ENCODE assay signal across 23 cellular contexts in genomic region chr19:20244356-20244755, GRCh38.
A peak's percentile ranks its signal among the peaks of the same experiment; 100 is the strongest.
DNase-seq lines count a peak whose midpoint lies in the region; ATAC-seq lines count a peak whose summit lies in the region.
"Had no signal": no experiment of that assay in that cellular context is flagged by ENCODE, and none has a peak within 500 bp of the region (broad histone marks: within the 10 kb centered on the region; RNA-seq: fewer than 3 reads in every experiment).

No MANE protein-coding gene starts in this region.

- no peak overlapping the region for H3K27ac Mint-ChIP-seq in activated CD4-positive, alpha-beta T cell treated with anti-CD3 and anti-CD28 coated beads for 36 hours
- peak overlapping the region in 4 of 7 donors; percentile 48 to 85 (median 68) for H3K27ac Mint-ChIP-seq in CD4-positive, alpha-beta memory T cell
- H3K27ac Mint-ChIP-seq in T-cell, result peak overlapping the region in 1 of 2 donors; percentile 28
- H3K27ac Mint-ChIP-seq in immature natural killer cell, result peak overlapping the region; percentile 68 to 91 (median 78)
- H3K27ac Mint-ChIP-seq: CD4-positive, alpha-beta T cell; mesothelial cell of epicardium; naive thymus-derived CD8-positive, alpha-beta T cell had no signal

- peak; percentile 80 for ATAC-seq in activated CD4-positive, alpha-beta T cell treated with anti-CD3 and anti-CD28 coated beads for 36 hours
- ATAC-seq in T-cell (replicated peaks in 1 of 4), result peak in 1 of 4 experiments; percentile 50
- ATAC-seq: naive thymus-derived CD8-positive, alpha-beta T cell had no signal

- peaks cover 3% of the 10 kb centered on the region for H3K4me1 ChIP-seq in CD4-positive, alpha-beta memory T cell (ENCODE audit: insufficient read depth, low read length)
- peaks cover 8 to 11% of the 10 kb centered on the region in 2 experiments for H3K4me1 ChIP-seq in trophoblast cell (ENCODE audit: control insufficient read depth in 1 of 2, insufficient read depth in 2 of 2, low read length in 2 of 2)
- H3K4me1 ChIP-seq: left ventricle myocardium inferior, SJSA1 had no signal

- H3K4me3 ChIP-seq in CD4-positive, alpha-beta memory T cell (ENCODE audit: low read length in 2 of 2), result peak overlapping the region; percentile 11 to 37
- H3K4me3 ChIP-seq in trophoblast cell (ENCODE audit: low read depth, low read length), result no peak overlapping the region
- H3K4me3 ChIP-seq: left ventricle myocardium inferior, SJSA1 had no signal

- H3K23ac ChIP-seq in trophoblast cell (ENCODE audit: low read length), result no peak overlapping the region

- H4K91ac ChIP-seq in trophoblast cell (ENCODE audit: low read depth, low read length), result no peak overlapping the region

- H2AFZ ChIP-seq in trophoblast cell (ENCODE audit: insufficient read depth, low read length, poor library complexity), result no peak overlapping the region

- POLR2A ChIA-PET in activated CD4-positive, alpha-beta T cell treated with anti-CD3 and anti-CD28 coated beads for 36 hours (lab: Charles Lee), result no interaction called here
- POLR2A ChIA-PET in CD4-positive, alpha-beta memory T cell (lab: Charles Lee; ENCODE audit: partially characterized antibody), result no interaction called here
- POLR2A ChIA-PET in T-cell (lab: Charles Lee), result no interaction called here

- H3K9me3 Mint-ChIP-seq in activated CD4-positive, alpha-beta T cell treated with anti-CD3 and anti-CD28 coated beads for 36 hours (ENCODE audit: low read depth), result no peaks in the 10 kb centered on the region
- no peaks in the 10 kb centered on the region for H3K9me3 Mint-ChIP-seq in CD4-positive, alpha-beta memory T cell
- H3K9me3 Mint-ChIP-seq in T-cell (no peaks in the 10 kb centered on the region), immature natural killer cell (peaks cover 0 to 3% (median 0%) of the 10 kb centered on the region in 6 donors)
- H3K9me3 Mint-ChIP-seq: CD4-positive, alpha-beta T cell; mesothelial cell of epicardium; naive thymus-derived CD8-positive, alpha-beta T cell had no signal

- H3K4ac ChIP-seq in trophoblast cell (ENCODE audit: low read depth, low read length), result no peak overlapping the region

- CTCF ChIA-PET in activated CD4-positive, alpha-beta T cell treated with anti-CD3 and anti-CD28 coated beads for 36 hours (lab: Charles Lee), result no interaction called here
- CTCF ChIA-PET in CD4-positive, alpha-beta memory T cell (lab: Charles Lee; ENCODE audit: partially characterized antibody), result no interaction called here
- CTCF ChIA-PET in T-cell (lab: Charles Lee), result no interaction called here

- H3K27me3 ChIP-seq in CD4-positive, alpha-beta memory T cell (ENCODE audit: insufficient read depth, low read length), result no peaks in the 10 kb centered on the region
- no peaks in the 10 kb centered on the region for H3K27me3 ChIP-seq in trophoblast cell (ENCODE audit: insufficient read depth, low read length)
- H3K27me3 ChIP-seq: SJSA1 had no signal

- no peak overlapping the region for H3K4me3 Mint-ChIP-seq in activated CD4-positive, alpha-beta T cell treated with anti-CD3 and anti-CD28 coated beads for 36 hours
- peak overlapping the region; percentile 2 to 69 (median 46) for H3K4me3 Mint-ChIP-seq in CD4-positive, alpha-beta memory T cell
- H3K4me3 Mint-ChIP-seq in T-cell (peak overlapping the region in 2 of 3 donors; percentile 12 to 19), immature natural killer cell (peak overlapping the region; percentile 50 to 78 (median 70))
- H3K4me3 Mint-ChIP-seq: CD4-positive, alpha-beta T cell; mesothelial cell of epicardium had no signal

- no peak overlapping the region for H3K9ac ChIP-seq in trophoblast cell (ENCODE audit: low read length)

- no peaks in the 10 kb centered on the region for H3K27me3 Mint-ChIP-seq in activated CD4-positive, alpha-beta T cell treated with anti-CD3 and anti-CD28 coated beads for 36 hours
- no peaks in the 10 kb centered on the region for H3K27me3 Mint-ChIP-seq in CD4-positive, alpha-beta memory T cell
- H3K27me3 Mint-ChIP-seq in T-cell (no peaks in the 10 kb centered on the region), immature natural killer cell (ENCODE audit: low read depth in 3 of 3) (no peaks in the 10 kb centered on the region)
- H3K27me3 Mint-ChIP-seq: CD4-positive, alpha-beta T cell; naive thymus-derived CD8-positive, alpha-beta T cell had no signal

- H2BK12ac ChIP-seq in trophoblast cell (ENCODE audit: low read length), result no peak overlapping the region

- no peak overlapping the region for H2BK120ac ChIP-seq in trophoblast cell (ENCODE audit: insufficient read depth, low read length, poor library complexity)

- H3K18ac ChIP-seq in trophoblast cell (ENCODE audit: low read length), result no peak overlapping the region

- no CpG with 5 or more reads among the region's 3 CpGs for WGBS in trophoblast cell (ENCODE audit: extremely low coverage, insufficient coverage, insufficient read length)

- no peak overlapping the region for H3K4me2 ChIP-seq in trophoblast cell (ENCODE audit: low read length)

- H2BK5ac ChIP-seq in trophoblast cell (ENCODE audit: low read depth, low read length, poor library complexity), result no peak overlapping the region

- intact Hi-C loops in activated CD4-positive, alpha-beta T cell treated with anti-CD3 and anti-CD28 coated beads for 36 hours (cut with DNase I, micrococcal nuclease), result no loop called here
- intact Hi-C loops in CD4-positive, alpha-beta memory T cell (cut with micrococcal nuclease), result no loop called here

- no peak overlapping the region for H2AK5ac ChIP-seq in trophoblast cell (ENCODE audit: low read length)

- no peaks in the 10 kb centered on the region for H3K36me3 ChIP-seq in CD4-positive, alpha-beta memory T cell (ENCODE audit: insufficient read depth, low read length)
- H3K36me3 ChIP-seq in trophoblast cell (ENCODE audit: control insufficient read depth in 1 of 2, insufficient read depth in 2 of 2, low read length in 2 of 2), result no peaks in the 10 kb centered on the region
- H3K36me3 ChIP-seq: left ventricle myocardium inferior, SJSA1 had no signal

- DNase-seq in activated CD4-positive, alpha-beta T cell treated with anti-CD3 and anti-CD28 coated beads for 36 hours, result peak; percentile 7
- DNase-seq in activated CD4-positive, alpha-beta T cell treated with anti-CD3 and anti-CD28 coated beads, Interleukin-2, amount 50 U/mL, for 1 hour, result no peak
- peak in 4 of 5 donors; percentile 26 to 53 (median 32) for DNase-seq in CD4-positive, alpha-beta memory T cell
- DNase-seq in T-cell (peak in 1 of 34 experiments; percentile 2), immature natural killer cell (peak; percentile 41 to 50 (median 49)), HPDE6-E6E7 (ENCODE audit: extremely low spot score) (no peak), NCI-H1092 treated with DMSO at 0.1 percent for 48 hours (lab: John Stamatoyannopoulos, UW) (no peak), trophoblast cell (no peak)
- DNase-seq: 8988T; activated CD4-positive, alpha-beta T cell treated with anti-CD3 and anti-CD28 coated beads for 4 hours; activated CD8-positive, alpha-beta memory T cell treated with anti-CD3 and anti-CD28 coated beads, Interleukin-2, amount 50 U/mL, for 48 hours; activated gamma-delta T cell treated with Interleukin-2 at 50 U/mL for 16 hours; CD4-positive, alpha-beta T cell; DMS 273 treated with DMSO at 0.1 percent for 48 hours; left ventricle myocardium inferior; naive thymus-derived CD8-positive, alpha-beta T cell; NCI-H1105 treated with DMSO at 0.1 percent for 48 hours; NCI-H1930; NCI-H526 treated with DMSO at 0.1 percent for 48 hours; stimulated activated CD4-positive, alpha-beta T cell treated with anti-CD3 and anti-CD28 coated beads, Interleukin-15, amount 100 ng/mL, for 24 hours; stimulated activated naive CD4-positive, alpha-beta T cell treated with Interleukin-2 at 50 U/mL for 16 hours had no signal

- no peak overlapping the region for H4K12ac ChIP-seq in trophoblast cell (ENCODE audit: low read depth, low read length)

- H4K8ac ChIP-seq in trophoblast cell (ENCODE audit: low read depth, low read length), result no peak overlapping the region

- peaks cover 6% of the 10 kb centered on the region for H3K4me1 Mint-ChIP-seq in activated CD4-positive, alpha-beta T cell treated with anti-CD3 and anti-CD28 coated beads for 36 hours
- peaks cover 2 to 11% (median 9%) of the 10 kb centered on the region in 4 donors for H3K4me1 Mint-ChIP-seq in CD4-positive, alpha-beta memory T cell
- H3K4me1 Mint-ChIP-seq in T-cell (peaks cover 0 to 7% (median 6%) of the 10 kb centered on the region in 3 donors), immature natural killer cell (peaks cover 10 to 12% of the 10 kb centered on the region in 2 donors)

- H3K27ac ChIP-seq in CD4-positive, alpha-beta memory T cell (ENCODE audit: low read depth, low read length), result no peak overlapping the region
- no peak overlapping the region for H3K27ac ChIP-seq in trophoblast cell (ENCODE audit: low read depth, low read length)
- H3K27ac ChIP-seq: left ventricle myocardium inferior, SJSA1 had no signal

- H3K9me3 ChIP-seq in CD4-positive, alpha-beta memory T cell (ENCODE audit: control insufficient read depth in 1 of 2, low read length in 2 of 2), result no peaks in the 10 kb centered on the region
- peaks cover 5% of the 10 kb centered on the region for H3K9me3 ChIP-seq in trophoblast cell (ENCODE audit: insufficient read depth, low read depth, low read length)
- H3K9me3 ChIP-seq: left ventricle myocardium inferior, SJSA1 had no signal

- no peak overlapping the region for H3K14ac ChIP-seq in trophoblast cell (ENCODE audit: low read length)

- peaks cover 4% of the 10 kb centered on the region for H3K79me1 ChIP-seq in trophoblast cell (ENCODE audit: low read length)

- H3K79me2 ChIP-seq in trophoblast cell (ENCODE audit: control insufficient read depth, insufficient read depth, low read length, poor library complexity), result no peaks in the 10 kb centered on the region

- no peaks in the 10 kb centered on the region for H3K36me3 Mint-ChIP-seq in activated CD4-positive, alpha-beta T cell treated with anti-CD3 and anti-CD28 coated beads for 36 hours (ENCODE audit: low read depth)
- H3K36me3 Mint-ChIP-seq in CD4-positive, alpha-beta memory T cell, result peaks cover 0 to 1% of the 10 kb centered on the region in 2 donors
- H3K36me3 Mint-ChIP-seq in T-cell (no peaks in the 10 kb centered on the region), immature natural killer cell (no peaks in the 10 kb centered on the region)
- H3K36me3 Mint-ChIP-seq: mesothelial cell of epicardium; naive thymus-derived CD8-positive, alpha-beta T cell had no signal

Comparison
In these comparisons a context has a peak if more than half of its experiments do, and no peak if none do; other contexts are left out.
1. DNase-seq: peak in activated CD4-positive, alpha-beta T cell treated with anti-CD3 and anti-CD28 coated beads for 36 hours (single experiment), CD4-positive, alpha-beta memory T cell (4 of 5) and immature natural killer cell (3 of 3); none in activated CD4-positive, alpha-beta T cell treated with anti-CD3 and anti-CD28 coated beads, Interleukin-2, amount 50 U/mL, for 1 hour (single experiment), HPDE6-E6E7 (single experiment), NCI-H1092 treated with DMSO at 0.1 percent for 48 hours (single experiment) and trophoblast cell (0 of 2).